41 cellular contexts compared by ENCODE assay signal in the genomic region with DNA sequence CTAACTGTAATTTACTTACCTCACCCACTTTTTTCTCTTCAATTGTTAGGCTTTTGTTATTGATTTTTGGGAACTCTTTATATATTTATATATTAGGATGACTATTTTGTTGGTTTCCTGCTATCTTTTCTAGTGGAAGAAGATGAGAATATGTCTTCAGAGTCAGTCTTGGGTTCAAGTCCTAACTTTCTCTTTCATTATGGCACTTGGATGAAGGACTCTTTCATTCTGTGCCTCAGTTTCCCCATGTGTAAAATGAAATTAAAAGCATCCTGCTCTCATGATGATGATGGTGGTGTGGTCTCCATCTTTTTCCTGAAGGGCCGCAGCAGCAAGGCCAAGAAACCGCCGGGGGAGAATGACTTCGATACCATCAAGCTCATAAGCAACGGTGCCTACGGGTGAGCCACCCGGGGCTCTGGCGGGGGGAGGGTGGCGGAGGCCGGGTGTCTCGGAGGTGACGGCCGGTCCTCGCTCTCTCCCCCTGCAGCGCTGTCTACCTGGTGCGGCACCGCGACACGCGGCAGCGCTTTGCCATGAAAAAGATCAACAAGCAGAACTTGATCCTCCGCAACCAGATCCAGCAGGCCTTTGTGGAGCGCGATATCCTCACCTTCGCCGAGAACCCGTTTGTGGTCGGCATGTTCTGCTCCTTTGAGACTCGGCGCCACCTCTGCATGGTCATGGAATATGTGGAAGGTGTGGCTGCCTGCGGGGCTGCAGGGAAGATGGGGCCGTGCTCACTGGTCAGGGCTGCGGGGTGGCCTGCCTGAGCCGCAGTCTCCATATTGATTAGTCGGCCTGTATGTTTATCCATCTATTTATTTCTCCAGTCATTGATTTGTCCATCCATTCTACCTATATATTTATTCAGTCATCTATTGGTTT. TPM values are rescaled to one million over a fixed set of nuclear protein-coding genes. Genes with fewer than 3 reads are reported as not detected.
"Had no signal": no experiment of that assay in that cellular context is flagged by ENCODE, and none has a peak within 500 bp of the region (broad histone marks: within the 10 kb centered on the region; RNA-seq: fewer than 3 reads in every experiment).

No MANE protein-coding gene starts in this region.

- H3K27me3 Mint-ChIP-seq: activated CD4-positive, alpha-beta T cell treated with anti-CD3 and anti-CD28 coated beads for 36 hours; activated naive CD8-positive, alpha-beta T cell; T-helper 17 cell had no signal

- H3K27ac Mint-ChIP-seq: activated CD4-positive, alpha-beta memory T cell treated with anti-CD3 and anti-CD28 coated beads, Interleukin-2, amount 10 ng/mL, durations not matched to agents 7 days and 5 days; activated CD4-positive, alpha-beta T cell treated with anti-CD3 and anti-CD28 coated beads for 36 hours; activated CD4-positive, alpha-beta T cell treated with anti-CD3 and anti-CD28 coated beads, Interleukin-2, amount 10 ng/mL, durations not matched to agents 24 days and 14 days; activated naive CD8-positive, alpha-beta T cell; activated T-helper 17 cell treated with anti-CD3 and anti-CD28 coated beads, Interleukin-2, amount 50 U/mL, for 72 hours; effector memory CD8-positive, alpha-beta T cell; T-helper 17 cell; T-helper 2 cell treated with Interferon-gamma antibody and Interleukin-4, amounts not matched to agents 5 μg/mL and 100 μg/mL, for 36 hours had no signal

- H3K36me3 ChIP-seq: brain microvascular endothelial cell, esophagus squamous epithelium, gastroesophageal sphincter, heart right ventricle had no signal

- H3K9me3 Mint-ChIP-seq: activated CD4-positive, alpha-beta memory T cell treated with anti-CD3 and anti-CD28 coated beads, Interleukin-2, amount 10 ng/mL, durations not matched to agents 7 days and 5 days; activated CD4-positive, alpha-beta T cell treated with anti-CD3 and anti-CD28 coated beads, Interleukin-2, amount 10 ng/mL, durations not matched to agents 24 days and 14 days; activated T-helper 17 cell treated with anti-CD3 and anti-CD28 coated beads, Interleukin-2, amount 50 U/mL, for 72 hours; effector memory CD8-positive, alpha-beta T cell; T-helper 2 cell treated with Interferon-gamma antibody and Interleukin-4, amounts not matched to agents 5 μg/mL and 100 μg/mL, for 36 hours had no signal

- H3K36me3 Mint-ChIP-seq: activated naive CD8-positive, alpha-beta T cell had no signal

- H3K4me3 Mint-ChIP-seq: activated CD4-positive, alpha-beta memory T cell treated with anti-CD3 and anti-CD28 coated beads, Interleukin-2, amount 10 ng/mL, durations not matched to agents 7 days and 5 days; activated CD4-positive, alpha-beta T cell treated with anti-CD3 and anti-CD28 coated beads for 36 hours; activated CD4-positive, alpha-beta T cell treated with anti-CD3 and anti-CD28 coated beads, Interleukin-2, amount 10 ng/mL, durations not matched to agents 24 days and 14 days; activated naive CD8-positive, alpha-beta T cell; activated T-cell treated with anti-CD3 and anti-CD28 coated beads, Interleukin-2, amount 50 U/mL, for 4 hours; activated T-helper 17 cell treated with anti-CD3 and anti-CD28 coated beads, Interleukin-2, amount 50 U/mL, for 72 hours; effector memory CD8-positive, alpha-beta T cell; T-helper 17 cell; T-helper 2 cell treated with Interferon-gamma antibody and Interleukin-4, amounts not matched to agents 5 μg/mL and 100 μg/mL, for 36 hours had no signal

- FAIRE-seq: astrocyte, colon, endothelial cell of umbilical vein had no signal

- H3K27me3 ChIP-seq: brain microvascular endothelial cell, esophagus squamous epithelium, gastroesophageal sphincter had no signal

- DNase-seq: activated CD4-positive, alpha-beta memory T cell treated with anti-CD3 and anti-CD28 coated beads, Interleukin-2, amount 10 ng/mL, durations not matched to agents 7 days and 5 days; activated CD4-positive, alpha-beta T cell treated with anti-CD3 and anti-CD28 coated beads for 36 hours; activated CD4-positive, alpha-beta T cell treated with anti-CD3 and anti-CD28 coated beads, Interleukin-2, amount 10 ng/mL, durations not matched to agents 24 days and 14 days; activated CD4-positive, alpha-beta T cell treated with anti-CD3 and anti-CD28 coated beads, Interleukin-2, amount 50 U/mL, for 4 hours; activated CD4-positive, CD25-positive, alpha-beta regulatory T cell; activated CD4-positive, CD25-positive, alpha-beta regulatory T cell treated with anti-CD3 and anti-CD28 coated beads, Interleukin-2, amount 50 U/mL, for 72 hours; activated CD8-positive, alpha-beta memory T cell treated with anti-CD3 and anti-CD28 coated beads, Interleukin-2, amount 50 U/mL, for 48 hours; activated effector memory CD4-positive, alpha-beta T cell treated with Interleukin-2 at 50 U/mL for 16 hours; activated gamma-delta T cell treated with Interleukin-2 at 50 U/mL for 16 hours; activated naive CD4-positive, alpha-beta T cell treated with anti-CD3 and anti-CD28 coated beads, Interleukin-2, amount 50 U/mL, for 16 hours; activated naive CD4-positive, alpha-beta T cell treated with Interleukin-2 at 50 U/mL for 16 hours; activated T-cell treated with anti-CD3 and anti-CD28 coated beads for 4 hours; activated T-cell treated with anti-CD3 and anti-CD28 coated beads, Interleukin-2, amount 50 U/mL, for 4 hours; amniotic stem cell; anterior cingulate cortex; brain microvascular endothelial cell; caudate nucleus; cortex of kidney; dermis blood vessel endothelial cell; effector CD4-positive, alpha-beta T cell; effector memory CD8-positive, alpha-beta T cell; esophagus squamous epithelium; foreskin melanocyte; heart right ventricle; T-helper 1 cell; T-helper 17 cell; T1000; WERI-Rb-1 had no signal

- H3K9me3 ChIP-seq: esophagus squamous epithelium had no signal

- ATAC-seq: activated CD4-positive, alpha-beta T cell treated with anti-CD3 and anti-CD28 coated beads for 36 hours; activated T-cell treated with anti-CD3 and anti-CD28 coated beads, Interleukin-2, amount 50 U/mL, for 4 hours; activated T-helper 17 cell treated with anti-CD3 and anti-CD28 coated beads, Interleukin-2, amount 50 U/mL, for 72 hours; effector memory CD8-positive, alpha-beta T cell; gastroesophageal sphincter; heart right ventricle; T-helper 17 cell had no signal

- H3K27ac ChIP-seq: brain microvascular endothelial cell, epithelial cell of prostate, esophagus squamous epithelium, gastroesophageal sphincter, heart right ventricle had no signal

- H3K4me3 ChIP-seq: esophagus squamous epithelium, gastroesophageal sphincter, heart right ventricle had no signal

- H3K4me1 Mint-ChIP-seq: activated CD4-positive, alpha-beta memory T cell treated with anti-CD3 and anti-CD28 coated beads, Interleukin-2, amount 10 ng/mL, durations not matched to agents 7 days and 5 days; activated CD4-positive, alpha-beta T cell treated with anti-CD3 and anti-CD28 coated beads for 36 hours; activated CD4-positive, alpha-beta T cell treated with anti-CD3 and anti-CD28 coated beads, Interleukin-2, amount 10 ng/mL, durations not matched to agents 24 days and 14 days; activated T-helper 17 cell treated with anti-CD3 and anti-CD28 coated beads, Interleukin-2, amount 50 U/mL, for 72 hours; T-helper 17 cell had no signal

- H3K4me1 ChIP-seq: esophagus squamous epithelium, gastroesophageal sphincter, heart right ventricle had no signal

RNA-seq across cellular contexts. Expression of a gene that starts 23.9 kb away (rescaled TPM):
- total RNA-seq: activated CD4-positive, alpha-beta memory T cell treated with anti-CD3 and anti-CD28 coated beads, Interleukin-2, amount 10 ng/mL, durations not matched to agents 7 days and 5 days; activated CD4-positive, alpha-beta T cell treated with anti-CD3 and anti-CD28 coated beads for 36 hours; activated CD4-positive, alpha-beta T cell treated with anti-CD3 and anti-CD28 coated beads, Interleukin-2, amount 10 ng/mL, durations not matched to agents 24 days and 14 days; activated T-cell treated with anti-CD3 and anti-CD28 coated beads, Interleukin-2, amount 50 U/mL, for 4 hours; activated T-helper 17 cell treated with anti-CD3 and anti-CD28 coated beads, Interleukin-2, amount 50 U/mL, for 72 hours; astrocyte; chondrocyte; dermis blood vessel endothelial cell; endothelial cell of umbilical vein; esophagus squamous epithelium; fibroblast of lung; fibroblast of villous mesenchyme; glomerular endothelial cell; heart right ventricle; T-helper 17 cell had no signal
- polyA plus RNA-seq: endothelial cell of umbilical vein, esophagus, fibroblast of lung, heart right ventricle had no signal

RNA-seq across cellular contexts. Expression of a gene that starts 28.7 kb away (rescaled TPM):
- total RNA-seq: astrocyte, chondrocyte, endothelial cell of umbilical vein, esophagus squamous epithelium, fibroblast of lung, fibroblast of villous mesenchyme, gastroesophageal sphincter, glomerular endothelial cell, T-helper 17 cell had no signal
- polyA plus RNA-seq: endothelial cell of umbilical vein, esophagus, fibroblast of lung, heart right ventricle had no signal
